Comparison of ENCODE assay signal across 8 cellular contexts in genomic region chr6:33204415-33205171, GRCh38. TPM values are rescaled to one million over a fixed set of nuclear protein-coding genes. Genes with fewer than 3 reads are reported as not detected.
A peak's percentile ranks its signal among the peaks of the same experiment; 100 is the strongest.
DNase-seq lines count a peak whose midpoint lies in the region; ATAC-seq and TF ChIP-seq lines count a peak whose summit lies in the region.

TSS of gene HSD17B8 (plus strand) at chr6:33204655. CDS start at chr6:33204669, 14 bp downstream.

- peaks cover 35 to 47% of the 10 kb centered on the region in 2 donors for H3K36me3 Mint-ChIP-seq in activated naive CD4-positive, alpha-beta T cell treated with anti-CD3 and anti-CD28 coated beads, Interleukin-2, amount 50 U/mL, for 72 hours
- H3K36me3 Mint-ChIP-seq in osteocyte (ENCODE audit: unreplicated experiment) = peaks cover 32% of the 10 kb centered on the region

- TF ChIP-seq CTCF in DND-41 (IDR thresholded peaks at IDR 0.05; ENCODE audit: borderline replicate concordance, extremely low read depth, low read length, poor library complexity, severe bottlenecking) (no peak), osteocyte (IDR thresholded peaks at IDR 0.05) (no peak), suprapubic skin (IDR thresholded peaks at IDR 0.05) (no peak)

- H3K4me1 ChIP-seq in DND-41 (ENCODE audit: insufficient read depth, low read length) (peaks cover 62% of the 10 kb centered on the region), suprapubic skin (peaks cover 59% of the 10 kb centered on the region)

- peak within 1 kb of the TSS; percentile 61 for H3K9ac ChIP-seq in DND-41 (ENCODE audit: low read depth, low read length)

- peak within 1 kb of the TSS; percentile 64 for H2AFZ ChIP-seq in DND-41 (ENCODE audit: low read depth, low read length)

- H3K4me3 Mint-ChIP-seq in osteocyte (ENCODE audit: unreplicated experiment) = peak within 1 kb of the TSS; percentile 76

- H3K9me3 ChIP-seq in DND-41 (ENCODE audit: insufficient read depth, low read length, severe bottlenecking) (no peaks in the 10 kb centered on the region), suprapubic skin (no peaks in the 10 kb centered on the region)

- no peaks in the 10 kb centered on the region for H3K27me3 Mint-ChIP-seq in osteocyte (ENCODE audit: unreplicated experiment)

- intact Hi-C loops in head of caudate nucleus (cut with DNase I) = loop anchor here (5.0 to 10.0 kb wide), 3 partner anchors 43 to 230 kb away; partner anchors contain the start of genes CUTA and PHF1

- peaks cover 47% of the 10 kb centered on the region for H3K79me2 ChIP-seq in DND-41 (ENCODE audit: insufficient read depth, low read length)

- TF ChIP-seq EP300 in suprapubic skin (IDR thresholded peaks at IDR 0.05) = no peak

- peak in 1 of 2 donors; percentile 15 for TF ChIP-seq POLR2A in suprapubic skin (IDR thresholded peaks at IDR 0.05)

- ATAC-seq in DND-41 (ENCODE audit: insufficient read depth, low read depth) = peak; percentile 67
- ATAC-seq in activated naive CD4-positive, alpha-beta T cell treated with anti-CD3 and anti-CD28 coated beads, Interleukin-2, amount 50 U/mL, for 72 hours = peak; percentile 43 to 59

- H3K4me2 ChIP-seq in DND-41 (ENCODE audit: insufficient read depth, low read length) = peak within 1 kb of the TSS; percentile 66

- no peaks in the 10 kb centered on the region for H3K9me3 Mint-ChIP-seq in activated naive CD4-positive, alpha-beta T cell treated with anti-CD3 and anti-CD28 coated beads, Interleukin-2, amount 50 U/mL, for 72 hours
- no peaks in the 10 kb centered on the region for H3K9me3 Mint-ChIP-seq in osteocyte (ENCODE audit: unreplicated experiment)

- peaks cover 67% of the 10 kb centered on the region for H3K4me1 Mint-ChIP-seq in osteocyte (ENCODE audit: unreplicated experiment)

- H3K27me3 ChIP-seq in DND-41 (ENCODE audit: insufficient read depth, low read length, poor library complexity) = no peaks in the 10 kb centered on the region
- no peaks in the 10 kb centered on the region for H3K27me3 ChIP-seq in suprapubic skin

- H3K4me3 ChIP-seq in DND-41 (ENCODE audit: low read depth in 1 of 2, low read length in 2 of 2) (peak within 1 kb of the TSS; percentile 16 to 60; a peak in 3 of 4 replicates), suprapubic skin (peak within 1 kb of the TSS; percentile 81)

- peaks cover 7% of the 10 kb centered on the region for H4K20me1 ChIP-seq in DND-41 (ENCODE audit: insufficient read depth, low read length)

- DNase-seq in DND-41 (peak; percentile 90), H4 (ENCODE audit: low spot score) (peak; percentile 62), NCI-H1048 (lab: John Stamatoyannopoulos, UW) (peak; percentile 86), SKM-1 treated with dmso at 0.1 percent for 144 hours (lab: John Stamatoyannopoulos, UW; ENCODE audit: unreplicated experiment) (peak; percentile 77), head of caudate nucleus (peak; percentile 94 to 99 (median 97)), osteocyte (ENCODE audit: extremely low spot score, unreplicated experiment) (peak; percentile 95), suprapubic skin (ENCODE audit: low spot score in 2 of 2) (peak; percentile 96 to 97)
- peak; percentile 87 to 93 for DNase-seq in activated naive CD4-positive, alpha-beta T cell treated with anti-CD3 and anti-CD28 coated beads, Interleukin-2, amount 50 U/mL, for 72 hours (ENCODE audit: low spot score in 2 of 2)

- under 1% methylated on average over 35 of the region's 47 CpGs for WGBS in suprapubic skin

- peaks cover 33% of the 10 kb centered on the region for H3K36me3 ChIP-seq in DND-41 (ENCODE audit: insufficient read depth, low read length)
- H3K36me3 ChIP-seq in suprapubic skin = peaks cover 20% of the 10 kb centered on the region

- peak within 1 kb of the TSS; percentile 98 to 99 for H3K27ac Mint-ChIP-seq in activated naive CD4-positive, alpha-beta T cell treated with anti-CD3 and anti-CD28 coated beads, Interleukin-2, amount 50 U/mL, for 72 hours
- peak within 1 kb of the TSS; percentile 80 for H3K27ac Mint-ChIP-seq in osteocyte (ENCODE audit: unreplicated experiment)

- peak within 1 kb of the TSS; percentile 59 for H3K27ac ChIP-seq in DND-41 (ENCODE audit: low read length)
- peak within 1 kb of the TSS; percentile 86 for H3K27ac ChIP-seq in suprapubic skin

RNA-seq across cellular contexts. Expression of gene HSD17B8, which starts in this region (rescaled TPM):
- total RNA-seq in H4 (2014; rRNA removed; shearing (Covaris generic)) = 1.2 and 5.6 TPM in 2 replicates
- total RNA-seq in activated naive CD4-positive, alpha-beta T cell treated with anti-CD3 and anti-CD28 coated beads, Interleukin-2, amount 50 U/mL, for 72 hours = 10 to 100 TPM; 14.7 to 17.5 TPM
- 2.4 and 3.5 TPM in 2 replicates for total RNA-seq in osteocyte
- total RNA-seq in suprapubic skin = 10 to 100 TPM; 26.2 to 66.0 (median 50.5) TPM

Comparison
In these comparisons a context has a peak if more than half of its experiments do, and no peak if none do; other contexts are left out.
1. Peak in every context shown above with its lines: DNase-seq, ATAC-seq, H3K4me3 ChIP-seq and H3K27ac ChIP-seq.